Comparison of ENCODE assay signal across 8 cellular contexts in genomic region chr17:59643159-59643857, GRCh38. TPM values are rescaled to one million over a fixed set of nuclear protein-coding genes. Genes with fewer than 3 reads are reported as not detected.
DNase-seq lines count a peak whose midpoint lies in the region; ATAC-seq and TF ChIP-seq lines count a peak whose summit lies in the region.
"Had no signal": no experiment of that assay in that cellular context is flagged by ENCODE, and none has a peak within 500 bp of the region (broad histone marks: within the 10 kb centered on the region; RNA-seq: fewer than 3 reads in every experiment).

No MANE protein-coding gene starts in this region.

- peaks cover 48% of the 10 kb centered on the region for H3K36me3 ChIP-seq in PC-3 (ENCODE audit: low read depth, low read length)

- no peak overlapping the region for H3K27ac Mint-ChIP-seq in mesothelial cell of epicardium

- H3K36me3 Mint-ChIP-seq in mesothelial cell of epicardium = peaks cover 15% of the 10 kb centered on the region

- DNase-seq in GM13977 (ENCODE audit: low spot score) (peak; percentile 14), PC-3 (peak; percentile 63), fibroblast of mammary gland (ENCODE audit: low read depth) (peak; percentile 65), retinal pigment epithelial cell (ENCODE audit: low read depth) (peak; percentile 46), NCI-H82 treated with DMSO at 0.1 percent for 48 hours (lab: John Stamatoyannopoulos, UW; ENCODE audit: unreplicated experiment) (no peak), NCI-H2171 treated with DMSO at 0.1 percent for 48 hours (lab: John Stamatoyannopoulos, UW) (no peak), mesothelial cell of epicardium (ENCODE audit: low spot score in 2 of 2, unreplicated experiment in 2 of 2) (no peak)
- DNase-seq: erythroblast had no signal

- H3K4me2 ChIP-seq in PC-3 (ENCODE audit: low read length) = peak overlapping the region; percentile 65

- H3K9me3 Mint-ChIP-seq in mesothelial cell of epicardium = no peaks in the 10 kb centered on the region

- H3K4me3 ChIP-seq in PC-3 (ENCODE audit: low read length) (no peak overlapping the region), fibroblast of mammary gland (ENCODE audit: control insufficient read depth, low read depth, low read length) (no peak overlapping the region), retinal pigment epithelial cell (ENCODE audit: low read length) (no peak overlapping the region)

- H3K9me3 ChIP-seq in PC-3 (ENCODE audit: low read length) = no peaks in the 10 kb centered on the region

- no peak for TF ChIP-seq CTCF in GM13977 (IDR thresholded peaks at IDR 0.05; ENCODE audit: extremely low read depth, insufficient read depth, missing control alignments)
- no peak for TF ChIP-seq CTCF in PC-3 (conservative IDR thresholded peaks at IDR 0.05; ENCODE audit: low read depth, low read length)
- TF ChIP-seq CTCF in fibroblast of mammary gland (conservative IDR thresholded peaks at IDR 0.05; ENCODE audit: control insufficient read depth, insufficient read depth, low read depth, low read length) = no peak
- no peak for TF ChIP-seq CTCF in retinal pigment epithelial cell (conservative IDR thresholded peaks at IDR 0.05; ENCODE audit: low read depth, low read length)
- no peak for TF ChIP-seq CTCF in mesothelial cell of epicardium (IDR thresholded peaks at IDR 0.05; ENCODE audit: unreplicated experiment)

- H3K27ac ChIP-seq in PC-3 (ENCODE audit: low read length) = peak overlapping the region; percentile 24

- no peak overlapping the region for H3K9ac ChIP-seq in PC-3 (ENCODE audit: low read length)

- POLR2A ChIA-PET in PC-3 (lab: Charles Lee; ENCODE audit: unreplicated experiment) = interaction anchor here (1.0 kb wide), 1 partner anchor 140 kb away, joined by 9 read pairs; no protein-coding TSS in a partner anchor

- in situ Hi-C loops in GM13977 (cut with MboI; ENCODE audit: low pct_unique_long_range_greater_than_20kb, low sequenced_read_pairs, unreplicated experiment) = no loop called here

- no peaks in the 10 kb centered on the region for H3K27me3 Mint-ChIP-seq in mesothelial cell of epicardium (ENCODE audit: low read depth)

- CTCF ChIA-PET in PC-3 (lab: Charles Lee) = no interaction called here

- H3K27me3 ChIP-seq in PC-3 (ENCODE audit: low read length) = no peaks in the 10 kb centered on the region

- intact Hi-C loops in PC-3 (cut with micrococcal nuclease) = no loop called here

- ATAC-seq in PC-3 = peak; percentile 61

- H3F3A ChIP-seq in PC-3 (ENCODE audit: low read length, unreplicated experiment) = no peaks in the 10 kb centered on the region

- H3K4me3 Mint-ChIP-seq in mesothelial cell of epicardium = no peak overlapping the region

- peaks cover 100% of the 10 kb centered on the region for H3K79me2 ChIP-seq in PC-3 (ENCODE audit: low read length)

- H3K4me1 ChIP-seq in PC-3 (ENCODE audit: insufficient read depth, low read length) = peaks cover 43% of the 10 kb centered on the region

- H4K20me1 ChIP-seq in PC-3 (ENCODE audit: low read length) = peaks cover 87% of the 10 kb centered on the region

- no TSS peak for BruUV-seq in PC-3 (replicated peaks; lab: Mats Ljungman, UMichigan)

- H3K4me1 Mint-ChIP-seq in mesothelial cell of epicardium = peaks cover 22% of the 10 kb centered on the region

- no peaks in the 10 kb centered on the region for H3K9me2 ChIP-seq in PC-3 (replicated peaks; ENCODE audit: low read length)

- no peak overlapping the region for H2AFZ ChIP-seq in PC-3 (ENCODE audit: low read length)

RNA-seq across cellular contexts. Expression of gene CLTC, which starts 23.6 kb away (rescaled TPM):
- total RNA-seq in PC-3 (2014; rRNA removed) (241 and 269 TPM in 2 replicates), mesothelial cell of epicardium (192 to 201 TPM (median 192 TPM) in 3 replicates)

Comparison
In these comparisons a context has a peak if more than half of its experiments do, and no peak if none do; other contexts are left out.
1. DNase-seq: peak in GM13977 (single experiment), PC-3 (single experiment), fibroblast of mammary gland (single experiment) and retinal pigment epithelial cell (single experiment); none in NCI-H82 treated with DMSO at 0.1 percent for 48 hours (single experiment), NCI-H2171 treated with DMSO at 0.1 percent for 48 hours (single experiment) and mesothelial cell of epicardium (0 of 2).